ENCODE assay signal across 18 cellular contexts in genomic region chr12:28777603-28778365, GRCh38.
"Had no signal": no experiment of that assay in that cellular context is flagged by ENCODE, and none has a peak within 500 bp of the region (broad histone marks: within the 10 kb centered on the region; RNA-seq: fewer than 3 reads in every experiment).

No MANE protein-coding gene starts in this region.

- H3K4me3 ChIP-seq: lower lobe of right lung, stomach, testis, upper lobe of left lung had no signal

- H3K4me1 ChIP-seq: foreskin keratinocyte, lower lobe of right lung, parathyroid adenoma, stomach, testis had no signal

- H3K36me3 Mint-ChIP-seq: activated naive CD8-positive, alpha-beta T cell treated with anti-CD3 and anti-CD28 coated beads, Interleukin-2, amount 10 ng/mL, durations not matched to agents 7 days and 5 days; WTC11 had no signal

- H3K9me3 Mint-ChIP-seq: activated CD4-positive, alpha-beta memory T cell treated with anti-CD3 and anti-CD28 coated beads, Interleukin-2, amount 10 ng/mL, durations not matched to agents 7 days and 5 days; activated naive CD8-positive, alpha-beta T cell treated with anti-CD3 and anti-CD28 coated beads, Interleukin-2, amount 10 ng/mL, durations not matched to agents 7 days and 5 days had no signal

- H3K9me3 ChIP-seq: lower lobe of right lung, stomach, testis, upper lobe of left lung had no signal

- DNase-seq: activated CD4-positive, alpha-beta memory T cell treated with anti-CD3 and anti-CD28 coated beads, Interleukin-2, amount 10 ng/mL, durations not matched to agents 7 days and 5 days; activated CD4-positive, alpha-beta T cell treated with anti-CD3 and anti-CD28 coated beads for 4 hours; activated CD8-positive, alpha-beta memory T cell treated with anti-CD3 and anti-CD28 coated beads, Interleukin-2, amount 50 U/mL, for 4 hours; activated naive CD8-positive, alpha-beta T cell treated with anti-CD3 and anti-CD28 coated beads, Interleukin-2, amount 10 ng/mL, durations not matched to agents 7 days and 5 days; anterior cingulate cortex; brain microvascular endothelial cell; cortex of kidney; effector CD4-positive, alpha-beta T cell; foreskin keratinocyte; glutamatergic neuron; lower lobe of right lung; midbrain; stimulated activated CD4-positive, alpha-beta T cell treated with anti-CD3 and anti-CD28 coated beads, Interleukin-1b, Interleukin-23, amount 100 ng/mL, for 48 hours; stomach; testis; upper lobe of left lung had no signal

- H3K79me2 ChIP-seq: parathyroid adenoma had no signal

- ATAC-seq: foreskin keratinocyte, lower lobe of right lung, WTC11 had no signal

- H3K36me3 ChIP-seq: brain microvascular endothelial cell, lower lobe of right lung, stomach, upper lobe of left lung had no signal

- H3K27me3 Mint-ChIP-seq: activated CD4-positive, alpha-beta memory T cell treated with anti-CD3 and anti-CD28 coated beads, Interleukin-2, amount 10 ng/mL, durations not matched to agents 7 days and 5 days; activated naive CD8-positive, alpha-beta T cell treated with anti-CD3 and anti-CD28 coated beads, Interleukin-2, amount 10 ng/mL, durations not matched to agents 7 days and 5 days had no signal

- H3K4me1 Mint-ChIP-seq: activated CD4-positive, alpha-beta memory T cell treated with anti-CD3 and anti-CD28 coated beads, Interleukin-2, amount 10 ng/mL, durations not matched to agents 7 days and 5 days had no signal

- H3K27me3 ChIP-seq: brain microvascular endothelial cell, foreskin keratinocyte, stomach, testis, upper lobe of left lung had no signal

- H3K27ac Mint-ChIP-seq: activated CD4-positive, alpha-beta memory T cell treated with anti-CD3 and anti-CD28 coated beads, Interleukin-2, amount 10 ng/mL, durations not matched to agents 7 days and 5 days; activated naive CD8-positive, alpha-beta T cell treated with anti-CD3 and anti-CD28 coated beads, Interleukin-2, amount 10 ng/mL, durations not matched to agents 7 days and 5 days; WTC11 had no signal

- H3K4me3 Mint-ChIP-seq: activated CD4-positive, alpha-beta memory T cell treated with anti-CD3 and anti-CD28 coated beads, Interleukin-2, amount 10 ng/mL, durations not matched to agents 7 days and 5 days; activated naive CD8-positive, alpha-beta T cell treated with anti-CD3 and anti-CD28 coated beads, Interleukin-2, amount 10 ng/mL, durations not matched to agents 7 days and 5 days; WTC11 had no signal

- H2AFZ ChIP-seq: parathyroid adenoma had no signal

- H3K9ac ChIP-seq: parathyroid adenoma had no signal
